19 cellular contexts compared by ENCODE assay signal in the genomic region with DNA sequence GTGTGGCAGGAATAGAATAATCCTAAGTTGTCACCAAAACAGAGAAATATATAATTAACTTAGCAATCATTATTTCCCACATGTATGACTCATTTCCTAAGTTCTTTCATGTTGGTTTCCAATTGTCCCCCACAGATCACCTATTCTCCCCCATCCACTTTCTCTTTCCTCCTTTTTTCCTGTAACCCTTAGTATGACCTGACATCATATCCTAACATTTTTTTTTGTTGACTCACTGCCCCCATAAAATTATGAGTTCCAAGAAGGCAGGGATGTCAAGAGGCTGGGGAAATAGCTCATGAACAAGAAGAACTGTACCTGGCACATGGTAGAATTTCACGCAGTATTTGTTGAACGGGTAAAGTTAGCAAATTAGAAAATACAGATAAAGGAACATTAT.
DNase-seq lines count a peak whose midpoint lies in the region; ATAC-seq, FAIRE-seq and TF ChIP-seq lines count a peak whose summit lies in the region.
"Had no signal": no experiment of that assay in that cellular context is flagged by ENCODE, and none has a peak within 500 bp of the region (broad histone marks: within the 10 kb centered on the region; RNA-seq: fewer than 3 reads in every experiment).

No MANE protein-coding gene starts in this region.

- FAIRE-seq in RCC 7860 (lab: Jason Lieb, UNC) = peak; percentile 89
- FAIRE-seq: pancreas had no signal

- ATAC-seq in omental fat pad (ENCODE audit: low FRiP score) = peak; percentile 32
- no peak for ATAC-seq in GM21528 (IDR thresholded peaks at IDR 0.05; ENCODE audit: low FRiP score, unreplicated experiment)
- no peak for ATAC-seq in HG02763 (IDR thresholded peaks at IDR 0.05; ENCODE audit: unreplicated experiment)

- peak overlapping the region; percentile 92 for H3K27ac ChIP-seq in epithelial cell of prostate
- H3K27ac ChIP-seq: BLaER1, coronary artery, pancreas had no signal

- no peak for TF ChIP-seq CTCF in omental fat pad (IDR thresholded peaks at IDR 0.05)

- DNase-seq in HCEC 1CT (peak; percentile 80), RCC 7860 (ENCODE audit: low spot score) (peak; percentile 78), epithelial cell of prostate (ENCODE audit: low read depth, low spot score) (no peak), omental fat pad (ENCODE audit: low spot score) (no peak), HK-2 (ENCODE audit: unreplicated experiment) (no peak), NAMALWA (ENCODE audit: low spot score) (no peak)
- DNase-seq: activated effector memory CD4-positive, alpha-beta T cell treated with Interleukin-2 at 50 U/mL for 16 hours; hypothalamus; left ventricle myocardium superior; NK-92 treated with Interleukin-12 subunit alpha and Interleukin-12 subunit beta, amount 100 ng/mL, for 24 hours; pancreas; SHP77 treated with DMSO at 0.1 percent for 48 hours; stimulated activated CD4-positive, alpha-beta T cell treated with anti-CD3 and anti-CD28 coated beads, Interleukin-4, amount 100 ng/mL, for 4 hours; T-helper 2 cell; testis had no signal

Comparison
In these comparisons a context has a peak if more than half of its experiments do, and no peak if none do; other contexts are left out.
1. DNase-seq: peak in HCEC 1CT (single experiment) and RCC 7860 (single experiment); none in epithelial cell of prostate (single experiment), omental fat pad (single experiment), HK-2 (single experiment) and NAMALWA (single experiment).